ENCODE assay signal across 8 cellular contexts in genomic region chr7:2521952-2522591, GRCh38. TPM values are rescaled to one million over a fixed set of nuclear protein-coding genes. Genes with fewer than 3 reads are reported as not detected.
DNase-seq lines count a peak whose midpoint lies in the region; ATAC-seq and TF ChIP-seq lines count a peak whose summit lies in the region.

No MANE protein-coding gene starts in this region.

- peaks cover 11 to 78% (median 55%) of the 10 kb centered on the region in 4 donors for H3K4me1 ChIP-seq in Peyer's patch
- peaks cover 50% of the 10 kb centered on the region for H3K4me1 ChIP-seq in iPS-20b (ENCODE audit: insufficient read depth, low read length)

- ATAC-seq in HG03108 (IDR thresholded peaks at IDR 0.05; ENCODE audit: unreplicated experiment) (no peak), HG02678 (IDR thresholded peaks at IDR 0.05; ENCODE audit: unreplicated experiment) (no peak)

- H3K9me3 ChIP-seq in Peyer's patch (no peaks in the 10 kb centered on the region), iPS-20b (ENCODE audit: insufficient read depth, low read depth, low read length) (no peaks in the 10 kb centered on the region)

- no peaks in the 10 kb centered on the region for H3K9me3 Mint-ChIP-seq in activated naive CD4-positive, alpha-beta T cell treated with anti-CD3 and anti-CD28 coated beads for 36 hours

- peak overlapping the region; percentile 79 for H3K27ac Mint-ChIP-seq in activated naive CD4-positive, alpha-beta T cell treated with anti-CD3 and anti-CD28 coated beads for 36 hours

- peaks cover 0 to 23% (median 0%) of the 10 kb centered on the region in 3 donors for H3K36me3 ChIP-seq in Peyer's patch
- H3K36me3 ChIP-seq in iPS-20b (ENCODE audit: insufficient read depth, low read depth, low read length), result peaks cover 19% of the 10 kb centered on the region

- DNase-seq in GDM1 (lab: John Stamatoyannopoulos, UW) (peak; percentile 59), Peyer's patch (peak in 2 of 3 donors; percentile 78 to 82), NCI-H2227 treated with DMSO at 0.1 percent for 48 hours (lab: John Stamatoyannopoulos, UW) (no peak)
- DNase-seq in activated naive CD4-positive, alpha-beta T cell treated with anti-CD3 and anti-CD28 coated beads for 36 hours, result peak; percentile 89
- DNase-seq in stimulated activated CD4-positive, alpha-beta T cell treated with anti-CD3 and anti-CD28 coated beads, Interleukin-2, amount 100 ng/mL, for 4 hours (ENCODE audit: low read depth), result peak; percentile 65

- H3K4me1 Mint-ChIP-seq in activated naive CD4-positive, alpha-beta T cell treated with anti-CD3 and anti-CD28 coated beads for 36 hours (ENCODE audit: low read depth), result peaks cover 50% of the 10 kb centered on the region

- H3K36me3 Mint-ChIP-seq in activated naive CD4-positive, alpha-beta T cell treated with anti-CD3 and anti-CD28 coated beads for 36 hours (ENCODE audit: low read depth), result peaks cover 2% of the 10 kb centered on the region

- peak overlapping the region; percentile 94 for H3K4me3 Mint-ChIP-seq in activated naive CD4-positive, alpha-beta T cell treated with anti-CD3 and anti-CD28 coated beads for 36 hours

- H3K27ac ChIP-seq in Peyer's patch, result peak overlapping the region; percentile 85 to 99 (median 94)
- H3K27ac ChIP-seq in iPS-20b (ENCODE audit: low read length), result no peak overlapping the region

- H3K27me3 ChIP-seq in Peyer's patch (no peaks in the 10 kb centered on the region), iPS-20b (ENCODE audit: insufficient read depth, low read length) (peaks cover 54% of the 10 kb centered on the region)

- H3K4me3 ChIP-seq in Peyer's patch, result peak overlapping the region; percentile 65 to 73 (median 70)
- peak overlapping the region; percentile 54; the same call in 1 of the 2 replicates for H3K4me3 ChIP-seq in iPS-20b (ENCODE audit: low read length)

- no peak for TF ChIP-seq POLR2A in Peyer's patch (IDR thresholded peaks at IDR 0.05)

- H3K9ac ChIP-seq in iPS-20b (ENCODE audit: low read depth, low read length), result no peak overlapping the region; the same call in 1 of the 2 replicates

- H3K27me3 Mint-ChIP-seq in activated naive CD4-positive, alpha-beta T cell treated with anti-CD3 and anti-CD28 coated beads for 36 hours (ENCODE audit: low read depth), result no peaks in the 10 kb centered on the region

- intact Hi-C loops in activated naive CD4-positive, alpha-beta T cell treated with anti-CD3 and anti-CD28 coated beads for 36 hours (cut with micrococcal nuclease), result loop anchor here (1.0 to 5.0 kb wide), 7 partner anchors 8 to 320 kb away; partner anchors contain the start of genes BRAT1, EIF3B, GNA12 and TTYH3

- no peak for TF ChIP-seq CTCF in Peyer's patch (IDR thresholded peaks at IDR 0.05)

- CTCF ChIA-PET in activated naive CD4-positive, alpha-beta T cell treated with anti-CD3 and anti-CD28 coated beads for 36 hours (lab: Charles Lee), result interaction anchor here (1.0 kb wide), 1 partner anchor 188 kb away, joined by 3 read pairs; no protein-coding TSS in a partner anchor

RNA-seq across cellular contexts. Expression of gene LFNG, which starts 2.5 kb away (rescaled TPM):
- total RNA-seq in Peyer's patch, result 100 to 1,000 TPM in 1 of 4 donors, 10 to 100 TPM in 3; 22.3 to 104 (median 41.7) TPM
- total RNA-seq in activated naive CD4-positive, alpha-beta T cell treated with anti-CD3 and anti-CD28 coated beads for 36 hours, result 10 to 100 TPM; 19.7 to 22.7 TPM

RNA-seq across cellular contexts. Expression of gene BRAT1, which starts 33.3 kb away (rescaled TPM):
- total RNA-seq in Peyer's patch, result 10 to 100 TPM; 43.3 to 73.3 (median 54.1) TPM
- 10 to 100 TPM; 26.8 to 27.3 TPM for total RNA-seq in activated naive CD4-positive, alpha-beta T cell treated with anti-CD3 and anti-CD28 coated beads for 36 hours

RNA-seq across cellular contexts. Expression of gene IQCE, which starts 36.7 kb away (rescaled TPM):
- total RNA-seq in Peyer's patch, result 100 to 1,000 TPM in 1 of 4 donors, 10 to 100 TPM in 3; 30.0 to 159 (median 72.2) TPM
- 1 to 10 TPM; 6.6 to 9.4 TPM for total RNA-seq in activated naive CD4-positive, alpha-beta T cell treated with anti-CD3 and anti-CD28 coated beads for 36 hours

RNA-seq across cellular contexts. Expression of gene GRIFIN, which starts 45.9 kb away (rescaled TPM):
- not detected for total RNA-seq in Peyer's patch
- not detected for total RNA-seq in activated naive CD4-positive, alpha-beta T cell treated with anti-CD3 and anti-CD28 coated beads for 36 hours
